Comparison of ENCODE assay signal across 8 cellular contexts in genomic region chr17:60720763-60721531, GRCh38. TPM values are rescaled to one million over a fixed set of nuclear protein-coding genes. Genes with fewer than 3 reads are reported as not detected.
DNase-seq lines count a peak whose midpoint lies in the region; ATAC-seq and TF ChIP-seq lines count a peak whose summit lies in the region.

No MANE protein-coding gene starts in this region.

- TF ChIP-seq CTCF in AG09319 (IDR thresholded peaks at IDR 0.05; ENCODE audit: low read depth, low read length) (peak; percentile 79), tibial nerve (IDR thresholded peaks at IDR 0.05) (peak; percentile 77 to 91 (median 83))

- H2AFZ ChIP-seq in mesenchymal stem cell (ENCODE audit: low read depth, low read length): no peak overlapping the region

- ATAC-seq in GM18502 (IDR thresholded peaks at IDR 0.05; ENCODE audit: poor library complexity, unreplicated experiment) (peak; percentile 47), GM19467 (IDR thresholded peaks at IDR 0.05; ENCODE audit: unreplicated experiment) (no peak)
- ATAC-seq in effector memory CD8-positive, alpha-beta T cell (replicated peaks): peak; percentile 47

- no peak overlapping the region for H3K18ac ChIP-seq in mesenchymal stem cell (ENCODE audit: low read depth in 1 of 2, low read length in 2 of 2)

- peaks cover 2% of the 10 kb centered on the region for H3K79me1 ChIP-seq in mesenchymal stem cell (replicated peaks; ENCODE audit: low read length, poor library complexity, severe bottlenecking)

- H3K9me3 Mint-ChIP-seq in effector memory CD8-positive, alpha-beta T cell: no peaks in the 10 kb centered on the region

- H3K27me3 Mint-ChIP-seq in effector memory CD8-positive, alpha-beta T cell: no peaks in the 10 kb centered on the region

- no peak overlapping the region for H3K14ac ChIP-seq in mesenchymal stem cell (ENCODE audit: low read length in 2 of 2)

- no peak overlapping the region for H2BK120ac ChIP-seq in mesenchymal stem cell (ENCODE audit: low read depth, low read length)

- peaks cover 4 to 5% of the 10 kb centered on the region in 2 donors for H3K4me1 Mint-ChIP-seq in effector memory CD8-positive, alpha-beta T cell (ENCODE audit: low read depth in 2 of 2)

- H2BK5ac ChIP-seq in mesenchymal stem cell (ENCODE audit: low read depth, low read length, poor library complexity, severe bottlenecking): no peak overlapping the region

- H2BK15ac ChIP-seq in mesenchymal stem cell (ENCODE audit: low read depth, poor library complexity, severe bottlenecking): no peak overlapping the region

- no peak overlapping the region for H3K4me3 Mint-ChIP-seq in effector memory CD8-positive, alpha-beta T cell

- H3K27me3 ChIP-seq in mesenchymal stem cell (ENCODE audit: control insufficient read depth in 1 of 2, insufficient read depth in 1 of 2, low read length in 2 of 2): no peaks in the 10 kb centered on the region
- H3K27me3 ChIP-seq in tibial nerve: no peaks in the 10 kb centered on the region

- H3K9me3 ChIP-seq in mesenchymal stem cell (ENCODE audit: control insufficient read depth, low read length) (no peaks in the 10 kb centered on the region), tibial nerve (no peaks in the 10 kb centered on the region)

- H4K91ac ChIP-seq in mesenchymal stem cell (ENCODE audit: low read length): no peak overlapping the region

- no peak overlapping the region for H4K8ac ChIP-seq in mesenchymal stem cell (ENCODE audit: low read length)

- H3K27ac Mint-ChIP-seq in effector memory CD8-positive, alpha-beta T cell: no peak overlapping the region

- H3K23ac ChIP-seq in mesenchymal stem cell (ENCODE audit: low read length in 2 of 2): no peak overlapping the region

- peak overlapping the region; percentile 14 for H3K27ac ChIP-seq in mesenchymal stem cell (ENCODE audit: low read length, poor library complexity, severe bottlenecking)
- H3K27ac ChIP-seq in tibial nerve: no peak overlapping the region

- no peak overlapping the region for H2BK12ac ChIP-seq in mesenchymal stem cell (ENCODE audit: low read length in 2 of 2)

- WGBS in mesenchymal stem cell: 0% methylated on average over 3 of the region's 5 CpGs
- WGBS in tibial nerve, 2 donors: 33 to 39% methylated on average over 5 of the region's 5 CpGs

- no peak overlapping the region for H3K4me2 ChIP-seq in mesenchymal stem cell (ENCODE audit: low read length, poor library complexity, severe bottlenecking)

- peaks cover 1% of the 10 kb centered on the region for H3K4me1 ChIP-seq in mesenchymal stem cell (ENCODE audit: control insufficient read depth, insufficient read depth, low read depth, low read length)
- peaks cover 0 to 14% (median 0%) of the 10 kb centered on the region in 4 donors for H3K4me1 ChIP-seq in tibial nerve

- peak overlapping the region; percentile 52 for H3K9ac ChIP-seq in mesenchymal stem cell (ENCODE audit: low read length)

- no peak overlapping the region for H3K4me3 ChIP-seq in mesenchymal stem cell (ENCODE audit: insufficient read depth in 1 of 2, low read depth in 1 of 2, low read length in 2 of 2)
- no peak overlapping the region for H3K4me3 ChIP-seq in tibial nerve

- no peak for TF ChIP-seq EP300 in tibial nerve (IDR thresholded peaks at IDR 0.05)

- H3K36me3 ChIP-seq in mesenchymal stem cell (ENCODE audit: control insufficient read depth in 1 of 2, insufficient read depth in 2 of 2, low read depth in 1 of 2, low read length in 2 of 2) (no peaks in the 10 kb centered on the region), tibial nerve (no peaks in the 10 kb centered on the region)

- H3K36me3 Mint-ChIP-seq in effector memory CD8-positive, alpha-beta T cell (ENCODE audit: insufficient read depth): peaks cover 6% of the 10 kb centered on the region

- DNase-seq in AG09319 (ENCODE audit: extremely low read depth, low read depth) (peak; percentile 51), NCI-H2029 (lab: John Stamatoyannopoulos, UW) (peak; percentile 33), T-helper 9 cell (peak; percentile 1), mesenchymal stem cell (peak; percentile 72), tibial nerve (ENCODE audit: low spot score in 2 of 2) (peak in 1 of 2 donors; percentile 72)
- peak; percentile 27 to 40 (median 36) for DNase-seq in effector memory CD8-positive, alpha-beta T cell

- H2AK5ac ChIP-seq in mesenchymal stem cell (ENCODE audit: low read length, severe bottlenecking): no peak overlapping the region

- TF ChIP-seq POLR2A in tibial nerve (IDR thresholded peaks at IDR 0.05): no peak

- H3K4ac ChIP-seq in mesenchymal stem cell (ENCODE audit: low read depth in 1 of 2, low read length in 2 of 2): no peak overlapping the region

RNA-seq across cellular contexts. Expression of gene BCAS3, which starts 43.3 kb away (rescaled TPM):
- 14.1 TPM for polyA plus RNA-seq in mesenchymal stem cell (2013, experiment 1 of 2)
- polyA plus RNA-seq in mesenchymal stem cell (2013, experiment 2 of 2): 13.7 TPM
- total RNA-seq in tibial nerve: 10 to 100 TPM; 26.4 to 48.1 (median 44.8) TPM
